ENCODE assay signal across 20 cellular contexts in the genomic region with DNA sequence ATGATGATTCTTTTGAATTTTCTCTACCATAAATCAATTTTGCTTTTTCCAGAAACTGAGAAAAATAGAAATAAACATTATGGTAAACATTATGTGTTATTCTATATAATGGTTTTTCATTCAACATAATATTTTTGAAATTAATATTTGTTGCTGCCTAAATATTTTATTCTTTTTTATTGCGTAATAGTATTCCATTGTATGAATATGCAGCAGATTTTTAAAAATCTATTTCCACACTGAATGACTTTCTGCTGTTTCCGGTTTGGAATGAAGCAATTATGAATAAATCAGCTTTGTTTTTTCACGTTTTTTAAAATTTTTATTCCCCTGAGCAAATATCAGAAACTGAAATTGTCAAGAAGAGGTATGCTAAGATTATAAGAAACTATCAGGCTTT.
DNase-seq lines count a peak whose midpoint lies in the region; ATAC-seq, FAIRE-seq and TF ChIP-seq lines count a peak whose summit lies in the region.
"Had no signal": no experiment of that assay in that cellular context is flagged by ENCODE, and none has a peak within 500 bp of the region (broad histone marks: within the 10 kb centered on the region; RNA-seq: fewer than 3 reads in every experiment).

No MANE protein-coding gene starts in this region.

- no CpG with 5 or more reads among the region's 3 CpGs for WGBS in IMR-90 (ENCODE audit: extremely low coverage in 2 of 2, insufficient read length in 1 of 2), 2 experiments
- WGBS in K562 (ENCODE audit: insufficient coverage, low coverage, missing lambda C conversion rate) = 48% methylated on average over 3 of the region's 3 CpGs

- no peak overlapping the region for H2BK120ac ChIP-seq in IMR-90 (ENCODE audit: low read depth, low read length)

- no peak for DNase-seq in IMR-90
- DNase-seq in K562 (ENCODE audit: extremely low read depth in 1 of 4, low spot score in 3 of 4) = no peak
- DNase-seq in frontal cortex (ENCODE audit: low spot score in 2 of 2) = no peak
- DNase-seq in CD1c-positive myeloid dendritic cell (ENCODE audit: extremely low spot score) = no peak
- DNase-seq in activated naive CD4-positive, alpha-beta T cell (lab: John Stamatoyannopoulos, UW) = no peak
- no peak for DNase-seq in H54 (ENCODE audit: insufficient read length, low spot score)
- DNase-seq: CD4-positive, alpha-beta T cell; CD8-positive, alpha-beta memory T cell; DMS 273 treated with DMSO at 0.1 percent for 48 hours; DMS79; EL; GDM1; H7; HCEC 1CT had no signal

- no peak overlapping the region for H2BK15ac ChIP-seq in IMR-90 (ENCODE audit: low read depth, low read length)

- H3K27me3 ChIP-seq in IMR-90 (ENCODE audit: control insufficient read depth, insufficient read depth, low read length) (no peaks in the 10 kb centered on the region), K562 (ENCODE audit: control insufficient read depth in 2 of 2, insufficient read depth in 2 of 2, low read length in 2 of 2) (no peaks in the 10 kb centered on the region)
- H3K27me3 ChIP-seq: BLaER1 had no signal

- no peak for TF ChIP-seq CTCF in IMR-90 (conservative IDR thresholded peaks at IDR 0.05; ENCODE audit: low read depth, low read length)
- no peak for TF ChIP-seq CTCF in K562 (IDR thresholded peaks at IDR 0.05 in 2 of 3, conservative IDR thresholded peaks at IDR 0.05 in 1 of 3; ENCODE audit: insufficient read depth in 2 of 3, low read depth in 1 of 3, low read length in 3 of 3)

- H3K4me3 ChIP-seq in IMR-90 (ENCODE audit: insufficient read depth, low read depth, low read length) (no peak overlapping the region), K562 (no peak overlapping the region)
- H3K4me3 ChIP-seq: BLaER1, GM12878, GM23338 had no signal

- POLR2A ChIA-PET in IMR-90 (lab: Charles Lee; ENCODE audit: unreplicated experiment) = no interaction called here
- POLR2A ChIA-PET in K562 (lab: Yijun Ruan, JAX) = no interaction called here

- in situ Hi-C loops in IMR-90 (cut with MboI; ENCODE audit: low sequenced_read_pairs) = loop anchor here (5.0 kb wide), 1 partner anchor 330 kb away; no protein-coding TSS in a partner anchor
- in situ Hi-C loops in K562 (cut with MboI) = no loop called here

- no peaks in the 10 kb centered on the region for H3K79me1 ChIP-seq in IMR-90 (ENCODE audit: low read depth in 1 of 2, low read length in 2 of 2)

- TF ChIP-seq POLR2A in IMR-90 (IDR thresholded peaks at IDR 0.05; ENCODE audit: low read depth, low read length) = no peak
- no peak for TF ChIP-seq POLR2A in K562 (conservative IDR thresholded peaks at IDR 0.05)
- TF ChIP-seq POLR2A in H54 (IDR thresholded peaks at IDR 0.05; ENCODE audit: low read depth, low read length) = no peak

- no peak overlapping the region for H3K18ac ChIP-seq in IMR-90 (ENCODE audit: low read depth, low read length)

- H3K23ac ChIP-seq in IMR-90 (ENCODE audit: low read depth, low read length) = no peak overlapping the region

- H2AFZ ChIP-seq in IMR-90 (replicated peaks; ENCODE audit: low read length, poor library complexity) (no peak overlapping the region), K562 (ENCODE audit: low read depth, low read length) (no peak overlapping the region)
- H2AFZ ChIP-seq: GM23338 had no signal

- CTCF ChIA-PET in IMR-90 (lab: Yijun Ruan, JAX) = no interaction called here
- CTCF ChIA-PET in K562 (lab: Yijun Ruan, JAX; ENCODE audit: low intra/inter-chr PET ratio) = interaction anchor here (0.6 kb wide), 1 partner anchor 142 kb away, joined by 6 read pairs; no protein-coding TSS in a partner anchor

- no peaks in the 10 kb centered on the region for H3K79me2 ChIP-seq in K562 (ENCODE audit: control insufficient read depth, insufficient read depth, low read length)

- H3K9me3 ChIP-seq in IMR-90 (ENCODE audit: control insufficient read depth, insufficient read depth, low read length) (no peaks in the 10 kb centered on the region), K562 (replicated peaks; ENCODE audit: control insufficient read depth, insufficient read depth, low read depth, low read length) (no peaks in the 10 kb centered on the region)
- H3K9me3 ChIP-seq: BLaER1 had no signal

- H2AK9ac ChIP-seq in IMR-90 (replicated peaks; ENCODE audit: low read depth, low read length, poor library complexity) = no peak overlapping the region

- no peaks in the 10 kb centered on the region for H3K36me3 ChIP-seq in IMR-90 (ENCODE audit: control insufficient read depth, insufficient read depth, low read length)
- no peaks in the 10 kb centered on the region for H3K36me3 ChIP-seq in K562 (ENCODE audit: control insufficient read depth, insufficient read depth, low read length)
- H3K36me3 ChIP-seq: BLaER1 had no signal

- no peak overlapping the region for H4K5ac ChIP-seq in IMR-90 (ENCODE audit: low read depth, low read length)

- H3K27ac ChIP-seq in IMR-90 (ENCODE audit: insufficient read depth, low read length) (no peak overlapping the region), K562 (ENCODE audit: extremely low read depth, low read depth, low read length) (no peak overlapping the region)
- H3K27ac ChIP-seq: BLaER1, C4-2B had no signal

- BruUV-seq in IMR-90 (replicated peaks; lab: Mats Ljungman, UMichigan) (no TSS peak), K562 (replicated peaks; lab: Mats Ljungman, UMichigan) (no TSS peak)

- dilution Hi-C loops in IMR-90 (cut with HindIII; ENCODE audit: low sequenced_read_pairs, unreplicated experiment) = no loop called here

- H3K4me1 ChIP-seq in IMR-90 (ENCODE audit: control insufficient read depth, insufficient read depth, low read length) (peaks cover 4% of the 10 kb centered on the region; the same call in 1 of the 2 replicates), K562 (replicated peaks in 1 of 2; ENCODE audit: control insufficient read depth in 2 of 2, insufficient read depth in 2 of 2, low read length in 2 of 2) (no peaks in the 10 kb centered on the region)
- H3K4me1 ChIP-seq: BLaER1 had no signal

- no peak overlapping the region for H2BK5ac ChIP-seq in IMR-90 (ENCODE audit: low read depth, low read length, poor library complexity, severe bottlenecking)

- TF ChIP-seq RAD21 in IMR-90 (IDR thresholded peaks at IDR 0.05; ENCODE audit: low read length) (no peak), K562 (CRISPR knock-in tag; conservative IDR thresholded peaks at IDR 0.05 in 1 of 2, IDR thresholded peaks at IDR 0.05 in 1 of 2) (no peak)

- intact Hi-C loops in IMR-90 (cut with micrococcal nuclease) (loop anchor here (5.0 to 10.0 kb wide), 3 partner anchors 115 to 787 kb away; no protein-coding TSS in a partner anchor), K562 (cut with micrococcal nuclease) (loop anchor here (10.0 kb wide), 2 partner anchors 117 to 337 kb away; a partner anchor contains a TSS)

- no peak for TF ChIP-seq EP300 in K562 (IDR thresholded peaks at IDR 0.05; ENCODE audit: low read length)

- H3K9me1 ChIP-seq in IMR-90 (ENCODE audit: insufficient read depth, low read length) (no peaks in the 10 kb centered on the region), K562 (ENCODE audit: control insufficient read depth, insufficient read depth, low read length) (no peaks in the 10 kb centered on the region)

- no peak overlapping the region for H3K56ac ChIP-seq in IMR-90 (ENCODE audit: extremely low read depth, insufficient read depth, low read length)

- FAIRE-seq in K562 (lab: Jason Lieb, UNC) (no peak), frontal cortex (lab: Jason Lieb, UNC) (peak; percentile 40), H54 (lab: Jason Lieb, UNC) (no peak)
- FAIRE-seq: D721Med, GM12878, GM18507 had no signal

- ATAC-seq in IMR-90 (ENCODE audit: low read depth) (no peak), K562 (no peak)
- ATAC-seq: GM12878, GM23338 had no signal

- no peak overlapping the region for H2AK5ac ChIP-seq in IMR-90 (ENCODE audit: low read depth, low read length)

- H3K4me2 ChIP-seq in IMR-90 (ENCODE audit: low read depth, low read length) (no peak overlapping the region), K562 (ENCODE audit: insufficient read depth, low read length) (no peak overlapping the region)
- H3K4me2 ChIP-seq: BLaER1, GM23338 had no signal

- no peak overlapping the region for H4K8ac ChIP-seq in IMR-90 (ENCODE audit: low read depth in 2 of 2, low read length in 2 of 2)

- no peak overlapping the region for H2BK20ac ChIP-seq in IMR-90 (ENCODE audit: low read depth, low read length)

- H3K9ac ChIP-seq in IMR-90 (ENCODE audit: low read depth, low read length) (no peak overlapping the region), K562 (ENCODE audit: insufficient read depth in 1 of 2, low read depth in 2 of 2, low read length in 2 of 2) (no peak overlapping the region)
- H3K9ac ChIP-seq: BLaER1 had no signal

- H3K14ac ChIP-seq in IMR-90 (replicated peaks; ENCODE audit: low read depth, low read length) = no peak overlapping the region

- no peak overlapping the region for H3K4ac ChIP-seq in IMR-90 (ENCODE audit: low read depth, low read length)

- H4K91ac ChIP-seq in IMR-90 (ENCODE audit: insufficient read depth, low read depth, low read length) = no peak overlapping the region

- H4K20me1 ChIP-seq in IMR-90 (ENCODE audit: insufficient read depth, low read length) (no peaks in the 10 kb centered on the region), K562 (replicated peaks; ENCODE audit: control insufficient read depth, insufficient read depth, low read length) (no peaks in the 10 kb centered on the region)
- H4K20me1 ChIP-seq: BLaER1 had no signal

TF ChIP-seq in IMR-90, 13 proteins besides CTCF, POLR2A, EP300 and RAD21:
- TF ChIP-seq, protein P1, sequence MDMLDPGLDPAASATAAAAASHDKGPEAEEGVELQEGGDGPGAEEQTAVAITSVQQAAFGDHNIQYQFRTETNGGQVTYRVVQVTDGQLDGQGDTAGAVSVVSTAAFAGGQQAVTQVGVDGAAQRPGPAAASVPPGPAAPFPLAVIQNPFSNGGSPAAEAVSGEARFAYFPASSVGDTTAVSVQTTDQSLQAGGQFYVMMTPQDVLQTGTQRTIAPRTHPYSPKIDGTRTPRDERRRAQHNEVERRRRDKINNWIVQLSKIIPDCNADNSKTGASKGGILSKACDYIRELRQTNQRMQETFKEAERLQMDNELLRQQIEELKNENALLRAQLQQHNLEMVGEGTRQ (IDR thresholded peaks at IDR 0.05; ENCODE audit: low read depth, low read length) = no peak
- TF ChIP-seq CEBPB (IDR thresholded peaks at IDR 0.05; ENCODE audit: low read depth, low read length) = peak; percentile 82
- TF ChIP-seq BHLHE40 (IDR thresholded peaks at IDR 0.05; ENCODE audit: low read depth, low read length) = no peak

TF ChIP-seq in K562, 482 proteins besides CTCF, POLR2A, EP300 and RAD21:
- TF ChIP-seq ZNF282 (CRISPR knock-in tag; IDR thresholded peaks at IDR 0.05) (no peak), CEBPG (CRISPR knock-in tag; IDR thresholded peaks at IDR 0.05) (no peak), CEBPG (tag; conservative IDR thresholded peaks at IDR 0.05 in 1 of 2, IDR thresholded peaks at IDR 0.05 in 1 of 2) (peak; percentile 54 to 99; a peak in 3 of 4 replicates), CEBPB (tag; IDR thresholded peaks at IDR 0.05) (peak; percentile 95)
